ENCODE assay signal across 1 cellular context in genomic region chr11:73171762-73172161, GRCh38.
TF ChIP-seq lines count a peak whose summit lies in the region.

No MANE protein-coding gene starts in this region.

TF ChIP-seq in K562, 482 proteins besides CTCF, POLR2A, EP300 and RAD21 (continued from another document):
- TF ChIP-seq SMAD4 (CRISPR knock-in tag; conservative IDR thresholded peaks at IDR 0.05) (no peak), TCF7L2 (IDR thresholded peaks at IDR 0.05; ENCODE audit: low read depth, low read length) (no peak), CSDE1 (IDR thresholded peaks at IDR 0.05) (no peak), NR2F6 (CRISPR knock-in tag; IDR thresholded peaks at IDR 0.05) (no peak), ZKSCAN3 (CRISPR knock-in tag; IDR thresholded peaks at IDR 0.05) (no peak), LARP7 (IDR thresholded peaks at IDR 0.05) (no peak), ZEB2 (IDR thresholded peaks at IDR 0.05) (no peak), BRF1 (IDR thresholded peaks at IDR 0.05; ENCODE audit: borderline replicate concordance, extremely low read depth, insufficient read length) (no peak), ZNF77 (CRISPR knock-in tag; IDR thresholded peaks at IDR 0.05) (no peak), NR2C1 (IDR thresholded peaks at IDR 0.05) (no peak), NR2C1 (tag; IDR thresholded peaks at IDR 0.05) (no peak), STAT5A (IDR thresholded peaks at IDR 0.05; ENCODE audit: borderline replicate concordance, low read length) (no peak), TCF3 (CRISPR knock-in tag; IDR thresholded peaks at IDR 0.05) (no peak), MEF2A (IDR thresholded peaks at IDR 0.05; ENCODE audit: control insufficient read depth, low read depth, low read length) (no peak)
- TF ChIP-seq, protein P1, sequence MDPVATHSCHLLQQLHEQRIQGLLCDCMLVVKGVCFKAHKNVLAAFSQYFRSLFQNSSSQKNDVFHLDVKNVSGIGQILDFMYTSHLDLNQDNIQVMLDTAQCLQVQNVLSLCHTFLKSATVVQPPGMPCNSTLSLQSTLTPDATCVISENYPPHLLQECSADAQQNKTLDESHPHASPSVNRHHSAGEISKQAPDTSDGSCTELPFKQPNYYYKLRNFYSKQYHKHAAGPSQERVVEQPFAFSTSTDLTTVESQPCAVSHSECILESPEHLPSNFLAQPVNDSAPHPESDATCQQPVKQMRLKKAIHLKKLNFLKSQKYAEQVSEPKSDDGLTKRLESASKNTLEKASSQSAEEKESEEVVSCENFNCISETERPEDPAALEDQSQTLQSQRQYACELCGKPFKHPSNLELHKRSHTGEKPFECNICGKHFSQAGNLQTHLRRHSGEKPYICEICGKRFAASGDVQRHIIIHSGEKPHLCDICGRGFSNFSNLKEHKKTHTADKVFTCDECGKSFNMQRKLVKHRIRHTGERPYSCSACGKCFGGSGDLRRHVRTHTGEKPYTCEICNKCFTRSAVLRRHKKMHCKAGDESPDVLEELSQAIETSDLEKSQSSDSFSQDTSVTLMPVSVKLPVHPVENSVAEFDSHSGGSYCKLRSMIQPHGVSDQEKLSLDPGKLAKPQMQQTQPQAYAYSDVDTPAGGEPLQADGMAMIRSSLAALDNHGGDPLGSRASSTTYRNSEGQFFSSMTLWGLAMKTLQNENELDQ (CRISPR knock-in tag; IDR thresholded peaks at IDR 0.05; ENCODE audit: borderline replicate concordance): no peak
- TF ChIP-seq, protein P2, sequence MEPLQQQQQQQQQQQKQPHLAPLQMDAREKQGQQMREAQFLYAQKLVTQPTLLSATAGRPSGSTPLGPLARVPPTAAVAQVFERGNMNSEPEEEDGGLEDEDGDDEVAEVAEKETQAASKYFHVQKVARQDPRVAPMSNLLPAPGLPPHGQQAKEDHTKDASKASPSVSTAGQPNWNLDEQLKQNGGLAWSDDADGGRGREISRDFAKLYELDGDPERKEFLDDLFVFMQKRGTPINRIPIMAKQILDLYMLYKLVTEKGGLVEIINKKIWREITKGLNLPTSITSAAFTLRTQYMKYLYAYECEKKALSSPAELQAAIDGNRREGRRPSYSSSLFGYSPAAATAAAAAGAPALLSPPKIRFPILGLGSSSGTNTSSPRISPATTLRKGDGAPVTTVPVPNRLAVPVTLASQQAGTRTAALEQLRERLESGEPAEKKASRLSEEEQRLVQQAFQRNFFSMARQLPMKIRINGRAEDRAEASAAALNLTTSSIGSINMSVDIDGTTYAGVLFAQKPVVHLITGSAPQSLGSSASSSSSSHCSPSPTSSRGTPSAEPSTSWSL (CRISPR knock-in tag; IDR thresholded peaks at IDR 0.05; ENCODE audit: borderline replicate concordance): no peak
